ENCODE assay signal across 13 cellular contexts in genomic region chr13:79258489-79258888, GRCh38.
DNase-seq lines count a peak whose midpoint lies in the region; ATAC-seq and TF ChIP-seq lines count a peak whose summit lies in the region.
"Had no signal": no experiment of that assay in that cellular context is flagged by ENCODE, and none has a peak within 500 bp of the region (broad histone marks: within the 10 kb centered on the region; RNA-seq: fewer than 3 reads in every experiment).

No MANE protein-coding gene starts in this region.

- H3K9me3 Mint-ChIP-seq in WTC11, result no peaks in the 10 kb centered on the region
- H3K9me3 Mint-ChIP-seq: central memory CD8-positive, alpha-beta T cell; stimulated activated naive CD8-positive, alpha-beta T cell treated with anti-CD3 and anti-CD28 coated beads, Interleukin-15, Interleukin-2, amounts not matched to agents 100 ng/mL and 50 ng/mL, for 24 hours had no signal

- in situ Hi-C loops in GM13976 (cut with MboI; ENCODE audit: low sequenced_read_pairs, unreplicated experiment), result no loop called here

- H3K4me3 Mint-ChIP-seq in WTC11, result no peak overlapping the region
- H3K4me3 Mint-ChIP-seq: central memory CD8-positive, alpha-beta T cell; stimulated activated naive CD8-positive, alpha-beta T cell treated with anti-CD3 and anti-CD28 coated beads, Interleukin-15, Interleukin-2, amounts not matched to agents 100 ng/mL and 50 ng/mL, for 24 hours had no signal

- peaks cover 4% of the 10 kb centered on the region for H3K4me1 Mint-ChIP-seq in WTC11
- H3K4me1 Mint-ChIP-seq: central memory CD8-positive, alpha-beta T cell had no signal

- TF ChIP-seq CTCF in GM06990 (IDR thresholded peaks at IDR 0.05; ENCODE audit: insufficient read depth, low read length, poor library complexity, severe bottlenecking) (no peak), HL-60 (IDR thresholded peaks at IDR 0.05; ENCODE audit: insufficient read depth, low read length) (no peak), GM13976 (IDR thresholded peaks at IDR 0.05; ENCODE audit: borderline replicate concordance, control extremely low read depth, extremely low read depth, insufficient read depth, missing control alignments) (no peak), WTC11 (IDR thresholded peaks at IDR 0.05) (no peak)

- ATAC-seq in GM19324 (IDR thresholded peaks at IDR 0.05; ENCODE audit: low FRiP score, unreplicated experiment) (peak; percentile 92), HG02759 (IDR thresholded peaks at IDR 0.05; ENCODE audit: unreplicated experiment) (peak; percentile 94), HG03439 (IDR thresholded peaks at IDR 0.05; ENCODE audit: unreplicated experiment) (no peak), WTC11 (no peak)

- H3K4me3 ChIP-seq in GM06990 (replicated peaks; ENCODE audit: low read depth, low read length), result no peak overlapping the region
- no peak overlapping the region for H3K4me3 ChIP-seq in HL-60 (replicated peaks; ENCODE audit: insufficient read depth, low read length)

- peak; percentile 10 for DNase-seq in GM06990 (ENCODE audit: extremely low read depth, insufficient read length)
- DNase-seq in HL-60 (ENCODE audit: low read depth in 1 of 2, low spot score in 1 of 2), result peak; percentile 50 to 87
- DNase-seq in NCI-H82 (lab: John Stamatoyannopoulos, UW), result no peak
- no peak for DNase-seq in GM13976 (ENCODE audit: low spot score)
- no peak for DNase-seq in WTC11 (ENCODE audit: low spot score)
- DNase-seq: DMS79 treated with DMSO at 0.1 percent for 48 hours, foreskin fibroblast, KG1 had no signal

- no peaks in the 10 kb centered on the region for H3K27me3 Mint-ChIP-seq in WTC11 (ENCODE audit: low read depth)

- no peak overlapping the region for H3K27ac Mint-ChIP-seq in WTC11
- H3K27ac Mint-ChIP-seq: stimulated activated naive CD8-positive, alpha-beta T cell treated with anti-CD3 and anti-CD28 coated beads, Interleukin-15, Interleukin-2, amounts not matched to agents 100 ng/mL and 50 ng/mL, for 24 hours had no signal

- POLR2A ChIA-PET in WTC11 (lab: Charles Lee), result no interaction called here

- H3K36me3 ChIP-seq in GM06990 (ENCODE audit: control insufficient read depth, insufficient read depth, low read length), result no peaks in the 10 kb centered on the region

- no peaks in the 10 kb centered on the region for H3K27me3 ChIP-seq in GM06990 (replicated peaks; ENCODE audit: control insufficient read depth, insufficient read depth, low read length)
- no peaks in the 10 kb centered on the region for H3K27me3 ChIP-seq in HL-60 (ENCODE audit: insufficient read depth, poor library complexity, severe bottlenecking)

- 0 out of 2 replicates have a peak overlapping the region, but pooled peaks have one; percentile 5 for H3K27ac ChIP-seq in HL-60 (replicated peaks)

- H3K36me3 Mint-ChIP-seq in WTC11, result no peaks in the 10 kb centered on the region

- CTCF ChIA-PET in WTC11 (lab: Charles Lee), result no interaction called here

TF ChIP-seq in WTC11, 78 proteins besides CTCF, POLR2A, EP300 and RAD21:
- TF ChIP-seq ZSCAN18 (CRISPR knock-in tag; IDR thresholded peaks at IDR 0.05), result no peak
- no peak for TF ChIP-seq ZNF416 (CRISPR knock-in tag; IDR thresholded peaks at IDR 0.05)
- TF ChIP-seq, protein P1, sequence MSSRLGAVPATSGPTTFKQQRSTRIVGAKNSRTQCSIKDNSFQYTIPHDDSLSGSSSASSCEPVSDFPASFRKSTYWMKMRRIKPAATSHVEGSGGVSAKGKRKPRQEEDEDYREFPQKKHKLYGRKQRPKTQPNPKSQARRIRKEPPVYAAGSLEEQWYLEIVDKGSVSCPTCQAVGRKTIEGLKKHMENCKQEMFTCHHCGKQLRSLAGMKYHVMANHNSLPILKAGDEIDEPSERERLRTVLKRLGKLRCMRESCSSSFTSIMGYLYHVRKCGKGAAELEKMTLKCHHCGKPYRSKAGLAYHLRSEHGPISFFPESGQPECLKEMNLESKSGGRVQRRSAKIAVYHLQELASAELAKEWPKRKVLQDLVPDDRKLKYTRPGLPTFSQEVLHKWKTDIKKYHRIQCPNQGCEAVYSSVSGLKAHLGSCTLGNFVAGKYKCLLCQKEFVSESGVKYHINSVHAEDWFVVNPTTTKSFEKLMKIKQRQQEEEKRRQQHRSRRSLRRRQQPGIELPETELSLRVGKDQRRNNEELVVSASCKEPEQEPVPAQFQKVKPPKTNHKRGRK (CRISPR knock-in tag; IDR thresholded peaks at IDR 0.05; ENCODE audit: borderline replicate concordance), result no peak
- no peak for TF ChIP-seq CBFB (CRISPR knock-in tag; IDR thresholded peaks at IDR 0.05; ENCODE audit: low read depth)
- no peak for TF ChIP-seq NFE2L1 (CRISPR knock-in tag; IDR thresholded peaks at IDR 0.05)
- TF ChIP-seq ZNF423 (CRISPR knock-in tag; IDR thresholded peaks at IDR 0.05), result no peak
- TF ChIP-seq ATF1 (CRISPR knock-in tag; IDR thresholded peaks at IDR 0.05), result no peak
- no peak for TF ChIP-seq HMGA2 (CRISPR knock-in tag; IDR thresholded peaks at IDR 0.05)
- TF ChIP-seq FOXK1 (CRISPR knock-in tag; IDR thresholded peaks at IDR 0.05), result no peak
- TF ChIP-seq, protein P2, sequence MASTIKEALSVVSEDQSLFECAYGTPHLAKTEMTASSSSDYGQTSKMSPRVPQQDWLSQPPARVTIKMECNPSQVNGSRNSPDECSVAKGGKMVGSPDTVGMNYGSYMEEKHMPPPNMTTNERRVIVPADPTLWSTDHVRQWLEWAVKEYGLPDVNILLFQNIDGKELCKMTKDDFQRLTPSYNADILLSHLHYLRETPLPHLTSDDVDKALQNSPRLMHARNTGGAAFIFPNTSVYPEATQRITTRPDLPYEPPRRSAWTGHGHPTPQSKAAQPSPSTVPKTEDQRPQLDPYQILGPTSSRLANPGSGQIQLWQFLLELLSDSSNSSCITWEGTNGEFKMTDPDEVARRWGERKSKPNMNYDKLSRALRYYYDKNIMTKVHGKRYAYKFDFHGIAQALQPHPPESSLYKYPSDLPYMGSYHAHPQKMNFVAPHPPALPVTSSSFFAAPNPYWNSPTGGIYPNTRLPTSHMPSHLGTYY (CRISPR knock-in tag; IDR thresholded peaks at IDR 0.05), result no peak
- no peak for TF ChIP-seq OVOL2 (CRISPR knock-in tag; IDR thresholded peaks at IDR 0.05; ENCODE audit: borderline replicate concordance)
- no peak for TF ChIP-seq ELF4 (CRISPR knock-in tag; IDR thresholded peaks at IDR 0.05; ENCODE audit: low read depth)
- TF ChIP-seq, protein P3, sequence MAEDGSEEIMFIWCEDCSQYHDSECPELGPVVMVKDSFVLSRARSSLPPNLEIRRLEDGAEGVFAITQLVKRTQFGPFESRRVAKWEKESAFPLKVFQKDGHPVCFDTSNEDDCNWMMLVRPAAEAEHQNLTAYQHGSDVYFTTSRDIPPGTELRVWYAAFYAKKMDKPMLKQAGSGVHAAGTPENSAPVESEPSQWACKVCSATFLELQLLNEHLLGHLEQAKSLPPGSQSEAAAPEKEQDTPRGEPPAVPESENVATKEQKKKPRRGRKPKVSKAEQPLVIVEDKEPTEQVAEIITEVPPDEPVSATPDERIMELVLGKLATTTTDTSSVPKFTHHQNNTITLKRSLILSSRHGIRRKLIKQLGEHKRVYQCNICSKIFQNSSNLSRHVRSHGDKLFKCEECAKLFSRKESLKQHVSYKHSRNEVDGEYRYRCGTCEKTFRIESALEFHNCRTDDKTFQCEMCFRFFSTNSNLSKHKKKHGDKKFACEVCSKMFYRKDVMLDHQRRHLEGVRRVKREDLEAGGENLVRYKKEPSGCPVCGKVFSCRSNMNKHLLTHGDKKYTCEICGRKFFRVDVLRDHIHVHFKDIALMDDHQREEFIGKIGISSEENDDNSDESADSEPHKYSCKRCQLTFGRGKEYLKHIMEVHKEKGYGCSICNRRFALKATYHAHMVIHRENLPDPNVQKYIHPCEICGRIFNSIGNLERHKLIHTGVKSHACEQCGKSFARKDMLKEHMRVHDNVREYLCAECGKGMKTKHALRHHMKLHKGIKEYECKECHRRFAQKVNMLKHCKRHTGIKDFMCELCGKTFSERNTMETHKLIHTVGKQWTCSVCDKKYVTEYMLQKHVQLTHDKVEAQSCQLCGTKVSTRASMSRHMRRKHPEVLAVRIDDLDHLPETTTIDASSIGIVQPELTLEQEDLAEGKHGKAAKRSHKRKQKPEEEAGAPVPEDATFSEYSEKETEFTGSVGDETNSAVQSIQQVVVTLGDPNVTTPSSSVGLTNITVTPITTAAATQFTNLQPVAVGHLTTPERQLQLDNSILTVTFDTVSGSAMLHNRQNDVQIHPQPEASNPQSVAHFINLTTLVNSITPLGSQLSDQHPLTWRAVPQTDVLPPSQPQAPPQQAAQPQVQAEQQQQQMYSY (CRISPR knock-in tag; IDR thresholded peaks at IDR 0.05), result no peak
- no peak for TF ChIP-seq KAT7 (CRISPR knock-in tag; IDR thresholded peaks at IDR 0.05; ENCODE audit: borderline replicate concordance)
TF ChIP-seq in WTC11: peak in this region for 0.

Comparison
In these comparisons a context has a peak if more than half of its experiments do, and no peak if none do; other contexts are left out.
1. DNase-seq: peak in GM06990 (single experiment) and HL-60 (2 of 2); none in NCI-H82 (single experiment), GM13976 (single experiment) and WTC11 (single experiment).
2. ATAC-seq: peak in GM19324 (single experiment) and HG02759 (single experiment); none in HG03439 (single experiment) and WTC11 (single experiment).